16 cellular contexts compared by ENCODE assay signal in genomic region chr5:31962321-31962720, GRCh38.
DNase-seq lines count a peak whose midpoint lies in the region; ATAC-seq and TF ChIP-seq lines count a peak whose summit lies in the region.
"Had no signal": no experiment of that assay in that cellular context is flagged by ENCODE, and none has a peak within 500 bp of the region (broad histone marks: within the 10 kb centered on the region; RNA-seq: fewer than 3 reads in every experiment).

No MANE protein-coding gene starts in this region.

- TF ChIP-seq CTCF in mucosa of descending colon (IDR thresholded peaks at IDR 0.05) (no peak), transverse colon (IDR thresholded peaks at IDR 0.05) (no peak), tibial artery (IDR thresholded peaks at IDR 0.05) (no peak)

- peak; percentile 16 for DNase-seq in NCI-H345 (lab: John Stamatoyannopoulos, UW)
- DNase-seq in NCI-H345 treated with DMSO at 0.1 percent for 48 hours (lab: John Stamatoyannopoulos, UW; ENCODE audit: unreplicated experiment): no peak
- no peak for DNase-seq in Right ventricle myocardium inferior (ENCODE audit: missing footprints)
- DNase-seq in mucosa of descending colon: no peak
- no peak for DNase-seq in transverse colon
- no peak for DNase-seq in HAP-1 (ENCODE audit: low spot score in 2 of 2)
- DNase-seq in tibial artery: no peak
- DNase-seq: activated T-cell treated with anti-CD3 and anti-CD28 coated beads, Interleukin-2, amount 50 U/mL, for 72 hours; CD8-positive, alpha-beta T cell; dermis blood vessel endothelial cell; NCI-H2081; NK-92 treated with Interleukin-12 subunit alpha and Interleukin-12 subunit beta, amount 100 ng/mL, for 24 hours; psoas muscle; SIG-M5; stimulated activated CD4-positive, alpha-beta T cell treated with anti-CD3 and anti-CD28 coated beads, Interleukin-1b, Interleukin-23, amount 100 ng/mL, for 48 hours had no signal

- 31% methylated on average over 7 of the region's 7 CpGs; no CpG with 5 or more reads in 1 of the 2 donors for WGBS in transverse colon (ENCODE audit: low coverage in 1 of 2), 2 donors

- H3K9me3 ChIP-seq in mucosa of descending colon: no peaks in the 10 kb centered on the region
- no peaks in the 10 kb centered on the region for H3K9me3 ChIP-seq in transverse colon
- no peaks in the 10 kb centered on the region for H3K9me3 ChIP-seq in HAP-1
- no peaks in the 10 kb centered on the region for H3K9me3 ChIP-seq in tibial artery
- H3K9me3 ChIP-seq: psoas muscle had no signal

- peak; percentile 91 for ATAC-seq in Right ventricle myocardium inferior
- peak; percentile 55 for ATAC-seq in mucosa of descending colon
- no peak for ATAC-seq in HG03432 (IDR thresholded peaks at IDR 0.05; ENCODE audit: unreplicated experiment)
- ATAC-seq: activated T-cell treated with anti-CD3 and anti-CD28 coated beads, Interleukin-2, amount 50 U/mL, for 72 hours; CD8-positive, alpha-beta T cell; psoas muscle had no signal

- H3K4me1 ChIP-seq in mucosa of descending colon (ENCODE audit: low read depth): no peaks in the 10 kb centered on the region
- H3K4me1 ChIP-seq in transverse colon: peaks cover 4 to 17% (median 11%) of the 10 kb centered on the region in 4 donors
- H3K4me1 ChIP-seq in HAP-1: peaks cover 8% of the 10 kb centered on the region; the same call in 1 of the 2 replicates
- H3K4me1 ChIP-seq in tibial artery: peaks cover 0 to 17% (median 7%) of the 10 kb centered on the region in 4 donors

- H3K27ac ChIP-seq in transverse colon (peak overlapping the region in 3 of 4 donors; percentile 8 to 58 (median 40)), tibial artery (no peak overlapping the region)
- H3K27ac ChIP-seq: psoas muscle had no signal

- intact Hi-C loops in Right ventricle myocardium inferior (cut with DNase I): loop anchor here (5.0 kb wide), 1 partner anchor 65 kb away; no protein-coding TSS in a partner anchor
- intact Hi-C loops in mucosa of descending colon (cut with DNase I, micrococcal nuclease): no loop called here
- intact Hi-C loops in transverse colon (cut with DNase I; ENCODE audit: low total_unique reads): no loop called here
- intact Hi-C loops in tibial artery (cut with DNase I; ENCODE audit: low total_unique reads): no loop called here

- H3K4me3 ChIP-seq in mucosa of descending colon: no peak overlapping the region
- no peak overlapping the region for H3K4me3 ChIP-seq in transverse colon
- no peak overlapping the region for H3K4me3 ChIP-seq in HAP-1
- no peak overlapping the region for H3K4me3 ChIP-seq in tibial artery
- H3K4me3 ChIP-seq: psoas muscle had no signal

- no peak for TF ChIP-seq EP300 in transverse colon (IDR thresholded peaks at IDR 0.05; ENCODE audit: low read depth)

- in situ Hi-C loops in transverse colon (cut with MboI; ENCODE audit: low pct_ligation_motif_present in 1 of 4, low pct_unique_long_range_greater_than_20kb in 1 of 4, low sequenced_read_pairs in 3 of 4) (no loop called here), HAP-1 (cut with MboI; ENCODE audit: low sequenced_read_pairs) (no loop called here)

- H3K27me3 ChIP-seq in transverse colon: no peaks in the 10 kb centered on the region
- no peaks in the 10 kb centered on the region for H3K27me3 ChIP-seq in HAP-1 (ENCODE audit: low read depth)
- no peaks in the 10 kb centered on the region for H3K27me3 ChIP-seq in tibial artery

- no peak for TF ChIP-seq POLR2A in transverse colon (IDR thresholded peaks at IDR 0.05)

- H3K36me3 ChIP-seq in mucosa of descending colon (ENCODE audit: low read depth): no peaks in the 10 kb centered on the region
- no peaks in the 10 kb centered on the region for H3K36me3 ChIP-seq in transverse colon
- no peaks in the 10 kb centered on the region for H3K36me3 ChIP-seq in HAP-1 (replicated peaks)
- no peaks in the 10 kb centered on the region for H3K36me3 ChIP-seq in tibial artery

Comparison
In these comparisons a context has a peak if more than half of its experiments do, and no peak if none do; other contexts are left out.
1. H3K27ac ChIP-seq: peak in transverse colon (3 of 4); none in tibial artery (0 of 2).